ENCODE assay signal across 1 cellular context in genomic region chr19:42229263-42229854, GRCh38.
TF ChIP-seq lines count a peak whose summit lies in the region.

No MANE protein-coding gene starts in this region.

TF ChIP-seq in HEK293, 187 proteins besides CTCF, POLR2A, EP300 and RAD21 (continued from another document):
- TF ChIP-seq ZBTB11 (tag by site-specific recombination; conservative IDR thresholded peaks at IDR 0.05; ENCODE audit: low read depth) (no peak), ZNF433 (tag by site-specific recombination; IDR thresholded peaks at IDR 0.05; ENCODE audit: low read depth) (no peak), SALL2 (tag by site-specific recombination; IDR thresholded peaks at IDR 0.05; ENCODE audit: borderline replicate concordance) (no peak), ZNF302 (tag by site-specific recombination; IDR thresholded peaks at IDR 0.05; ENCODE audit: low read depth) (no peak), ZBTB6 (tag by site-specific recombination; IDR thresholded peaks at IDR 0.05) (no peak), PRDM10 (tag by site-specific recombination; IDR thresholded peaks at IDR 0.05) (no peak), SCRT2 (tag by site-specific recombination; IDR thresholded peaks at IDR 0.05) (no peak), ZFP41 (tag by site-specific recombination; IDR thresholded peaks at IDR 0.05; ENCODE audit: borderline replicate concordance) (no peak), ZNF600 (tag by site-specific recombination; IDR thresholded peaks at IDR 0.05) (no peak), ZNF416 (tag by site-specific recombination; IDR thresholded peaks at IDR 0.05) (no peak)
TF ChIP-seq in HEK293: peak in this region for 0.
